In the genomic region with DNA sequence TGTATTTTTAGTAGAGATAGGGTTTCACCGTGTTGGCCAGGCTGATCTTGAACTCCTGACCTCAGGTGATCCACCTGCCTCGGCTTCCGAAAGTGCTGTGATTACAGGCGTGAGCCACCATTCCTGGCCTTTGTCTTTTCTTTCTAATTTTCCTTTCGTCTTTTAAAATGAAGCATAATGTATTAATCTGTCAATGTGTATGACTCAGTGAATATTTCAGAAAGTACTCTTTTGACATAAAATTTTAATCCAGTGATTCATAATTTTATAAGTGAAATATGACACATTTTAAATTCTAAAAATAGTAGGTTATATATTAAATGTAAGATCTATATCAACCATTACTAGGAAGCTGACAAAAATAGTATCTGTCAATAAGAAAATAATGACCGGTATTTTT, we compare ENCODE assay signal across 11 cellular contexts.
"Had no signal": no experiment of that assay in that cellular context is flagged by ENCODE, and none has a peak within 500 bp of the region (broad histone marks: within the 10 kb centered on the region; RNA-seq: fewer than 3 reads in every experiment).

No MANE protein-coding gene starts in this region.

- H3K4me3 Mint-ChIP-seq: GM23338, H9, HFFc6 had no signal

- FAIRE-seq: H1, H54 had no signal

- H3K27ac Mint-ChIP-seq: GM23338, H9, HFFc6 had no signal

- DNase-seq: GM23248, GOT3, H7, H9, HCEC 1CT, HFFc6 had no signal

- H3K27ac ChIP-seq: GM23248 had no signal

- H2AFZ ChIP-seq: GM23248, GM23338 had no signal

- ATAC-seq: GM23338, HCT116 had no signal

- H3K4me1 Mint-ChIP-seq: GM23338, H9 had no signal

- H3K9ac ChIP-seq: GM23248 had no signal

- H3K4me3 ChIP-seq: GM23248, GM23338, HAP-1 had no signal

- H3K9me3 ChIP-seq: HAP-1 had no signal

- H3K4me1 ChIP-seq: HAP-1 had no signal

- H3K4me2 ChIP-seq: GM23338 had no signal

- H3K36me3 ChIP-seq: HAP-1 had no signal
